Comparison of ENCODE assay signal across 21 cellular contexts in genomic region chr22:43697894-43698293, GRCh38.
"Had no signal": no experiment of that assay in that cellular context is flagged by ENCODE, and none has a peak within 500 bp of the region (broad histone marks: within the 10 kb centered on the region; RNA-seq: fewer than 3 reads in every experiment).

No MANE protein-coding gene starts in this region.

- H3K27me3 ChIP-seq: Peyer's patch had no signal

- H3K4me2 ChIP-seq: PC-9, SK-N-SH had no signal

- H3K4me1 Mint-ChIP-seq: T-cell had no signal

- H3K4me3 Mint-ChIP-seq: T-cell; T-helper 1 cell treated with Interleukin-12 subunit alpha and Interleukin-12 subunit beta and Interleukin-4 antibody, amounts not matched to agents 30 μg/mL and 1 μg/mL, for 36 hours had no signal

- DNase-seq: KBM-7, NCI-H1092, NCI-H1105 treated with DMSO at 0.1 percent for 48 hours, NCI-H1417 treated with DMSO at 0.1 percent for 48 hours, NCI-H146, NCI-H1694 treated with DMSO at 0.1 percent for 48 hours, NCI-H1930, NCI-H2081, NCI-H2107, NCI-H226, NCI-H446 treated with DMSO at 0.1 percent for 48 hours, NCI-H510A treated with DMSO at 0.1 percent for 48 hours, NCI-H526, OCI-M1, PC-9, Peyer's patch, SHP77, SK-N-SH, SW 1271, T-cell had no signal

- H3K9me3 ChIP-seq: SK-N-SH had no signal

- H3K27ac ChIP-seq: PC-9, Peyer's patch had no signal

- ATAC-seq: T-cell had no signal

- H3K4me1 ChIP-seq: Peyer's patch had no signal

- H3K36me3 Mint-ChIP-seq: T-cell had no signal

- H3K9ac ChIP-seq: SK-N-SH had no signal

- H3K27ac Mint-ChIP-seq: T-cell; T-helper 1 cell treated with Interleukin-12 subunit alpha and Interleukin-12 subunit beta and Interleukin-4 antibody, amounts not matched to agents 30 μg/mL and 1 μg/mL, for 36 hours had no signal

- H3K4me3 ChIP-seq: PC-9, Peyer's patch had no signal

- H2AFZ ChIP-seq: PC-9 had no signal

- H3K36me3 ChIP-seq: Peyer's patch had no signal
